In the genomic region with DNA sequence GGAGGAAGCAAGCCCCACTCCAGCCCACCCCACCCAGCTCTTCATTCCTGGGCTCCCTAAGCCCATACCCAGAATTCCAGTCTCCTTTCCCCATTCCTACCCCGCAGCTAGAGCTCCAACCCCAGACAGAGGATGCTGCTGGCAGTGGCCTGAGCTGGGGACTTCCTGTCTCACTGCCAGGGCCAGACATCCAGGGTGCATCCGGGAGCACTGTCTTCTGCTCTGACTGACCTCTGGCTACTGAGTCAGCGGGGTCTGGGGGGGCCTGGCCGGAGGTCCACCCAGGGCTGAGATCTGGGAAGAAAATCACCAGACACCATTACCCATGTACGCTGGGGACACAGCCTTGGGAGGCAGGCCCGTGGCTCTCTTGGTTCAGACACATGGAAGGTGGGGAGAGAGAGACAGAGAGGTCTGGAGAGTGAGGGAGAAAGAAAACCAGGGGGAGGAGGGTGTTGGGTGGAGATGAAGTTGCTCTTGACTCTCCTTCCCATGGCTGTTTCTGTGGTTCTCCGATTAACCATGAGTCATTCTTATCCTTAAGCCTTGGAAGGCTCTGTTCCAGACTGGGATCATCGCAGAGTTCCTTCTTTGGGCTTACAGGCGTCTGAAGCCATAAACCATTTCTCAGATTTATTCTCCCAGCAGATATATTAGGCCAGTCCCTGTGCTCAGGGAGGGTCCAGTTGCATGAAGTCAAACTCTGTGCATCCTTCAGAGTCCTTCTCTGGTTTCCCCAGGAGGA, we compare ENCODE assay signal across 2 cellular contexts.
TF ChIP-seq lines count a peak whose summit lies in the region.

No MANE protein-coding gene starts in this region.

TF ChIP-seq in K562, 482 proteins besides CTCF, POLR2A, EP300 and RAD21:
- peak; percentile 95 for TF ChIP-seq FOSL1 (tag; conservative IDR thresholded peaks at IDR 0.05)
- no peak for TF ChIP-seq TGIF2 (CRISPR knock-in tag; IDR thresholded peaks at IDR 0.05)
- peak; percentile 45; the same call in 1 of the 2 replicates for TF ChIP-seq JUND (IDR thresholded peaks at IDR 0.05; ENCODE audit: borderline replicate concordance, low read depth, low read length)
- no peak for TF ChIP-seq JUND (tag; IDR thresholded peaks at IDR 0.05; ENCODE audit: borderline replicate concordance, low read depth, low read length)
- peak; percentile 88 for TF ChIP-seq ZNF263 (CRISPR knock-in tag; IDR thresholded peaks at IDR 0.05; ENCODE audit: borderline replicate concordance)

TF ChIP-seq in WTC11, 78 proteins besides CTCF, POLR2A, EP300 and RAD21:
- TF ChIP-seq RELA (CRISPR knock-in tag; IDR thresholded peaks at IDR 0.05; ENCODE audit: borderline replicate concordance) (no peak), SMAD4 (CRISPR knock-in tag; IDR thresholded peaks at IDR 0.05) (no peak), NFE2L1 (CRISPR knock-in tag; IDR thresholded peaks at IDR 0.05) (no peak)
